ENCODE assay signal across 15 cellular contexts in the genomic region with DNA sequence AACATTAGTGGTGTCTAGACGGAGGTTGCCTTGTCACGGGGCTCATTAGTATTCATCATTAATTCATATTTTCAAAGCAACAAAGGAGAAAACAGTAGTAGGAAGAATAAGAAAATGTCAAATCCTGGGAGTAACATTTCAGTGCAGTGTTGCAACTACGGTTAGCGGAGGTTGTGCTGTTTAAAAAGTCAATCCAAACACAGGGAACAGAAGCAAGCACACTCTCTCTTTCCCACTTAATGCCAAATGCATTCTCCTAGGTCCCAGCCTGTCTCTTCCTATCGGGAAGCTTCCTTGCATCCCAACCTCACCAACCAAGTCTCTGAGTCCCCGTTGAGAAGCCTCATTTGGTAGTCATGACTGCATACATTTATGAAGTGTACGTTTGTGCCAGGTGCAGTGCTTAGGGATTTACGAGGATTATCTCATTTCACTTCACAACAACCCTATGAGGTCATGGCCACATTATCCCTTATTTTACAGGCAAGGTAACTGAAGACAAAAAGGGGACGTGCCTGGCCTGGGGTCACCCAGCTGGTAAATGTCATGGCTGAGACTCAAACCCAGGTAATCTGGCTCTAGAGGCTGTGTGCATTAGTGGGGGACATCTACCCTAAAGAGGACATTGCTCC.
A peak's percentile ranks its signal among the peaks of the same experiment; 100 is the strongest.
DNase-seq lines count a peak whose midpoint lies in the region; TF ChIP-seq lines count a peak whose summit lies in the region.
"Had no signal": no experiment of that assay in that cellular context is flagged by ENCODE, and none has a peak within 500 bp of the region (broad histone marks: within the 10 kb centered on the region; RNA-seq: fewer than 3 reads in every experiment).

No MANE protein-coding gene starts in this region.

- H3K27ac ChIP-seq in A673 (ENCODE audit: low read depth, low read length, poor library complexity, severe bottlenecking) (peak overlapping the region; percentile 4), HEK293 (ENCODE audit: extremely low read depth, low read depth, low read length) (no peak overlapping the region), mesenchymal stem cell (ENCODE audit: low read length, poor library complexity, severe bottlenecking) (no peak overlapping the region)
- H3K27ac ChIP-seq: BLaER1, GM23248 had no signal

- H3K79me1 ChIP-seq in mesenchymal stem cell (replicated peaks; ENCODE audit: low read length, poor library complexity, severe bottlenecking), result no peaks in the 10 kb centered on the region

- H4K8ac ChIP-seq in mesenchymal stem cell (ENCODE audit: low read length), result no peak overlapping the region

- DNase-seq in A673 (ENCODE audit: low spot score) (no peak), NCI-H82 treated with DMSO at 0.1 percent for 48 hours (lab: John Stamatoyannopoulos, UW; ENCODE audit: unreplicated experiment) (peak; percentile 99), mesenchymal stem cell (no peak), mucosa of gallbladder (ENCODE audit: low spot score) (no peak), CD1c-positive myeloid dendritic cell (ENCODE audit: extremely low spot score) (no peak), NCI-H2081 treated with DMSO at 0.1 percent for 48 hours (lab: John Stamatoyannopoulos, UW) (no peak), BE2C (no peak)
- DNase-seq: AML-193; Calu3; CD8-positive, alpha-beta T cell; GM23248; KBM-7 had no signal

- H2BK5ac ChIP-seq in mesenchymal stem cell (ENCODE audit: low read depth, low read length, poor library complexity, severe bottlenecking), result no peak overlapping the region

- no peak overlapping the region for H3K23ac ChIP-seq in mesenchymal stem cell (ENCODE audit: low read length in 2 of 2)

- TF ChIP-seq CTCF in A673 (conservative IDR thresholded peaks at IDR 0.05; ENCODE audit: low read depth, low read length) (no peak), HEK293 (tag by site-specific recombination; IDR thresholded peaks at IDR 0.05) (no peak), BE2C (IDR thresholded peaks at IDR 0.05; ENCODE audit: low read depth, low read length) (no peak)

- CTCF ChIA-PET in A673 (lab: Charles Lee) (no interaction called here), HEK293 (lab: Yijun Ruan, JAX) (no interaction called here)

- 90% methylated on average over 7 of the region's 9 CpGs for WGBS in mesenchymal stem cell

- H3K4me3 ChIP-seq in A673 (ENCODE audit: low read depth, low read length, poor library complexity, severe bottlenecking) (no peak overlapping the region), HEK293 (ENCODE audit: low read depth, low read length) (no peak overlapping the region), mesenchymal stem cell (ENCODE audit: insufficient read depth in 1 of 2, low read depth in 1 of 2, low read length in 2 of 2) (no peak overlapping the region), BE2C (ENCODE audit: low read depth, low read length) (no peak overlapping the region)
- H3K4me3 ChIP-seq: BLaER1, GM23248, HAP-1 had no signal

- H2BK15ac ChIP-seq in mesenchymal stem cell (ENCODE audit: low read depth, poor library complexity, severe bottlenecking), result peak overlapping the region; percentile 29

- no TSS peak for BruUV-seq in A673 (replicated peaks; lab: Mats Ljungman, UMichigan)

- no peak overlapping the region for H4K91ac ChIP-seq in mesenchymal stem cell (ENCODE audit: low read length)

- H2BK12ac ChIP-seq in mesenchymal stem cell (ENCODE audit: low read length in 2 of 2), result peak overlapping the region in 1 of 2 experiments; percentile 21

- H3K9me3 ChIP-seq in A673 (ENCODE audit: low read depth, low read length, poor library complexity, severe bottlenecking) (no peaks in the 10 kb centered on the region), HEK293 (ENCODE audit: control insufficient read depth, insufficient read depth, low read depth, low read length) (no peaks in the 10 kb centered on the region), mesenchymal stem cell (ENCODE audit: control insufficient read depth, low read length) (no peaks in the 10 kb centered on the region), BE2C (no peaks in the 10 kb centered on the region)
- H3K9me3 ChIP-seq: BLaER1, HAP-1 had no signal

- H2AK5ac ChIP-seq in mesenchymal stem cell (ENCODE audit: low read length, severe bottlenecking), result peak overlapping the region; percentile 36

- H2AFZ ChIP-seq in mesenchymal stem cell (ENCODE audit: low read depth, low read length), result no peak overlapping the region
- H2AFZ ChIP-seq: GM23248 had no signal

- POLR2A ChIA-PET in A673 (lab: Charles Lee; ENCODE audit: low non-redundant PET) (no interaction called here), HEK293 (lab: Yijun Ruan, JAX) (interaction anchor here (0.6 kb wide), 1 partner anchor 580 kb away, joined by 3 read pairs; no protein-coding TSS in a partner anchor)

- no peak overlapping the region for H3K9ac ChIP-seq in mesenchymal stem cell (ENCODE audit: low read length)
- H3K9ac ChIP-seq: BLaER1, GM23248 had no signal

- H2BK120ac ChIP-seq in mesenchymal stem cell (ENCODE audit: low read depth, low read length), result no peak overlapping the region

- no peak overlapping the region for H3K4ac ChIP-seq in mesenchymal stem cell (ENCODE audit: low read depth in 1 of 2, low read length in 2 of 2)

- intact Hi-C loops in A673 (cut with micrococcal nuclease; ENCODE audit: unreplicated experiment), result loop anchor here (5.0 kb wide), 4 partner anchors 188 to 548 kb away; a partner anchor contains a TSS

- no peak overlapping the region for H3K18ac ChIP-seq in mesenchymal stem cell (ENCODE audit: low read depth in 1 of 2, low read length in 2 of 2)

- no peak overlapping the region for H3K4me2 ChIP-seq in mesenchymal stem cell (ENCODE audit: low read length, poor library complexity, severe bottlenecking)
- H3K4me2 ChIP-seq: BLaER1 had no signal

- H3K36me3 ChIP-seq in A673 (ENCODE audit: insufficient read depth, low read length, poor library complexity, severe bottlenecking) (no peaks in the 10 kb centered on the region), HEK293 (ENCODE audit: control insufficient read depth in 2 of 2, insufficient read depth in 1 of 2, low read length in 2 of 2) (no peaks in the 10 kb centered on the region), mesenchymal stem cell (ENCODE audit: control insufficient read depth in 1 of 2, insufficient read depth in 2 of 2, low read depth in 1 of 2, low read length in 2 of 2) (no peaks in the 10 kb centered on the region), BE2C (no peaks in the 10 kb centered on the region)
- H3K36me3 ChIP-seq: BLaER1, HAP-1 had no signal

- H3K14ac ChIP-seq in mesenchymal stem cell (ENCODE audit: low read length in 2 of 2), result no peak overlapping the region

- H3K27me3 ChIP-seq in A673 (replicated peaks; ENCODE audit: insufficient read depth, low read depth, low read length, poor library complexity) (no peaks in the 10 kb centered on the region), mesenchymal stem cell (ENCODE audit: control insufficient read depth in 1 of 2, insufficient read depth in 1 of 2, low read length in 2 of 2) (no peaks in the 10 kb centered on the region), BE2C (peaks cover 4% of the 10 kb centered on the region; the same call in 1 of the 2 replicates)
- H3K27me3 ChIP-seq: BLaER1 had no signal

- H3K4me1 ChIP-seq in A673 (ENCODE audit: insufficient read depth, low read length, poor library complexity, severe bottlenecking) (peaks cover 31% of the 10 kb centered on the region), HEK293 (ENCODE audit: control insufficient read depth, insufficient read depth, low read length) (peaks cover 17% of the 10 kb centered on the region), mesenchymal stem cell (ENCODE audit: control insufficient read depth, insufficient read depth, low read depth, low read length) (peaks cover 1% of the 10 kb centered on the region), BE2C (no peaks in the 10 kb centered on the region)

TF ChIP-seq in HEK293, 187 proteins besides CTCF, POLR2A, EP300 and RAD21 (continues in another document):
- TF ChIP-seq, protein P1, sequence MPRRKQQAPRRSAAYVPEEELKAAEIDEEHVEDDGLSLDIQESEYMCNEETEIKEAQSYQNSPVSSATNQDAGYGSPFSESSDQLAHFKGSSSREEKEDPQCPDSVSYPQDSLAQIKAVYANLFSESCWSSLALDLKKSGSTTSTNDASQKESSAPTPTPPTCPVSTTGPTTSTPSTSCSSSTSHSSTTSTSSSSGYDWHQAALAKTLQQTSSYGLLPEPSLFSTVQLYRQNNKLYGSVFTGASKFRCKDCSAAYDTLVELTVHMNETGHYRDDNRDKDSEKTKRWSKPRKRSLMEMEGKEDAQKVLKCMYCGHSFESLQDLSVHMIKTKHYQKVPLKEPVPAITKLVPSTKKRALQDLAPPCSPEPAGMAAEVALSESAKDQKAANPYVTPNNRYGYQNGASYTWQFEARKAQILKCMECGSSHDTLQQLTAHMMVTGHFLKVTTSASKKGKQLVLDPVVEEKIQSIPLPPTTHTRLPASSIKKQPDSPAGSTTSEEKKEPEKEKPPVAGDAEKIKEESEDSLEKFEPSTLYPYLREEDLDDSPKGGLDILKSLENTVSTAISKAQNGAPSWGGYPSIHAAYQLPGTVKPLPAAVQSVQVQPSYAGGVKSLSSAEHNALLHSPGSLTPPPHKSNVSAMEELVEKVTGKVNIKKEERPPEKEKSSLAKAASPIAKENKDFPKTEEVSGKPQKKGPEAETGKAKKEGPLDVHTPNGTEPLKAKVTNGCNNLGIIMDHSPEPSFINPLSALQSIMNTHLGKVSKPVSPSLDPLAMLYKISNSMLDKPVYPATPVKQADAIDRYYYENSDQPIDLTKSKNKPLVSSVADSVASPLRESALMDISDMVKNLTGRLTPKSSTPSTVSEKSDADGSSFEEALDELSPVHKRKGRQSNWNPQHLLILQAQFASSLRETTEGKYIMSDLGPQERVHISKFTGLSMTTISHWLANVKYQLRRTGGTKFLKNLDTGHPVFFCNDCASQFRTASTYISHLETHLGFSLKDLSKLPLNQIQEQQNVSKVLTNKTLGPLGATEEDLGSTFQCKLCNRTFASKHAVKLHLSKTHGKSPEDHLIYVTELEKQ (tag by site-specific recombination; IDR thresholded peaks at IDR 0.05; ENCODE audit: borderline replicate concordance), result peak; percentile 32; the same call in 1 of the 2 replicates
- TF ChIP-seq SP2 (tag by site-specific recombination; IDR thresholded peaks at IDR 0.05), result 0 out of 2 replicates have a peak, but pooled peaks have one; percentile 7
- no peak for TF ChIP-seq ZNF785 (tag by site-specific recombination; IDR thresholded peaks at IDR 0.05)
- peak; percentile 48; the same call in 1 of the 2 replicates for TF ChIP-seq ZBTB48 (tag by site-specific recombination; IDR thresholded peaks at IDR 0.05)
- TF ChIP-seq ZNF146 (tag by site-specific recombination; IDR thresholded peaks at IDR 0.05), result no peak
- no peak for TF ChIP-seq ZNF624 (tag by site-specific recombination; IDR thresholded peaks at IDR 0.05)
- TF ChIP-seq ZNF366 (tag by site-specific recombination; conservative IDR thresholded peaks at IDR 0.05), result peak; percentile 56
- TF ChIP-seq KLF1 (tag by site-specific recombination; IDR thresholded peaks at IDR 0.05), result no peak
- peak; percentile 74 for TF ChIP-seq ZBTB21 (tag by site-specific recombination; IDR thresholded peaks at IDR 0.05)
- no peak for TF ChIP-seq ZNF664 (tag by site-specific recombination; IDR thresholded peaks at IDR 0.05)
